Comparison of ENCODE assay signal across 7 cellular contexts in genomic region chr1:206606867-206607266, GRCh38. TPM values are rescaled to one million over a fixed set of nuclear protein-coding genes. Genes with fewer than 3 reads are reported as not detected.
DNase-seq lines count a peak whose midpoint lies in the region; ATAC-seq and TF ChIP-seq lines count a peak whose summit lies in the region.

No MANE protein-coding gene starts in this region.

- H3K36me3 Mint-ChIP-seq in T-helper 17 cell (ENCODE audit: low read depth), result peaks cover 5% of the 10 kb centered on the region

- H3K27me3 Mint-ChIP-seq in T-helper 17 cell, result no peaks in the 10 kb centered on the region

- TF ChIP-seq CTCF in kidney epithelial cell (IDR thresholded peaks at IDR 0.05; ENCODE audit: insufficient read depth, low read length, poor library complexity, severe bottlenecking), result peak; percentile 57

- peak overlapping the region; percentile 41 for H3K27ac Mint-ChIP-seq in T-helper 17 cell

- no peaks in the 10 kb centered on the region for H3K9me3 ChIP-seq in T-helper 17 cell (ENCODE audit: control insufficient read depth, low read length, poor library complexity, severe bottlenecking)

- ATAC-seq in T-helper 17 cell, result peak; percentile 60
- no peak for ATAC-seq in HG03045 (IDR thresholded peaks at IDR 0.05; ENCODE audit: unreplicated experiment)
- ATAC-seq in HG03565 (IDR thresholded peaks at IDR 0.05; ENCODE audit: unreplicated experiment), result no peak

- peaks cover 14% of the 10 kb centered on the region for H3K4me1 Mint-ChIP-seq in T-helper 17 cell

- no peaks in the 10 kb centered on the region for H3K36me3 ChIP-seq in kidney epithelial cell (ENCODE audit: control insufficient read depth, insufficient read depth, low read length)

- H3K4me3 ChIP-seq in kidney epithelial cell (ENCODE audit: low read depth, low read length), result no peak overlapping the region

- peak; percentile 80 for DNase-seq in DMS53 (lab: John Stamatoyannopoulos, UW)
- peak; percentile 50 for DNase-seq in HPDE6-E6E7 (ENCODE audit: extremely low spot score)
- no peak for DNase-seq in T-helper 17 cell
- no peak for DNase-seq in kidney epithelial cell (ENCODE audit: low read depth)
- no peak for DNase-seq in islet precursor cell

- no peak overlapping the region for H3K4me3 Mint-ChIP-seq in T-helper 17 cell

- H3K27me3 ChIP-seq in kidney epithelial cell (ENCODE audit: control insufficient read depth, insufficient read depth, low read length), result no peaks in the 10 kb centered on the region

RNA-seq across cellular contexts. Expression of gene EIF2D, which starts 5.4 kb away (rescaled TPM):
- 10 to 100 TPM; 43.6 to 45.4 TPM for total RNA-seq in T-helper 17 cell
- 54.3 and 55.4 TPM in 2 replicates for total RNA-seq in kidney epithelial cell

RNA-seq across cellular contexts. Expression of gene DYRK3, which starts 28.5 kb away (rescaled TPM):
- total RNA-seq in T-helper 17 cell (1 to 10 TPM; 3.0 to 3.6 TPM), kidney epithelial cell (14.8 and 17.9 TPM in 2 replicates)

Comparison
In these comparisons a context has a peak if more than half of its experiments do, and no peak if none do; other contexts are left out.
1. DNase-seq: peak in DMS53 (single experiment) and HPDE6-E6E7 (single experiment); none in T-helper 17 cell (0 of 3), kidney epithelial cell (single experiment) and islet precursor cell (single experiment).